ENCODE assay signal across 8 cellular contexts in the genomic region with DNA sequence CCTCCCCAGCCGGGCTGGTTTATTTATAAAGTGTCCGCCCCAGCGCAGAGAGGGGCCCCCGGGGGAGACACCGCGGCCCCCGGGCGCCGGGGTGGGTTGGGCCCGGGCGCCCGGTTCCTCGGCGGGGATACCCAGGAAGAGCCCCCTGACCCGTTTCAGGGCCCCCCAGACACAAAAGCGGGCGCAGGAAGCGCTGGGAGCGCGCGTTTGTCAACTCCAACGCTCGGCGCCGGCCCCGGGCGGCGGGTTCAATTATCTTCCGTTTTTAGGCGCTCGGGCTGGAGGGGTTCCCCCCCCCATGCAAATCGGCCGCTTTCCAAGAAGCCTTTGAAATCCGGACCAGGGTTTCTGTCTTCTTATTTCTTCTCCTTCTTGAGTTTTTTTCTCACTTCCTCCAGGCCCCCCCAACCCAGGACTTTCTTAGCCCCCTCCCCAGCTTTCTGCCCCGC. TPM values are rescaled to one million over a fixed set of nuclear protein-coding genes. Genes with fewer than 3 reads are reported as not detected.
DNase-seq lines count a peak whose midpoint lies in the region; ATAC-seq and FAIRE-seq lines count a peak whose summit lies in the region.

No MANE protein-coding gene starts in this region.

- no peak for ATAC-seq in HG03439 (IDR thresholded peaks at IDR 0.05; ENCODE audit: unreplicated experiment)

- no peak for FAIRE-seq in RCC 7860 (lab: Jason Lieb, UNC)

- peak overlapping the region; percentile 86 to 98 (median 95) for H3K4me3 Mint-ChIP-seq in IgD-negative memory B cell

- H3K4me1 Mint-ChIP-seq in IgD-negative memory B cell = peaks cover 4 to 8% (median 5%) of the 10 kb centered on the region in 3 donors

- no peaks in the 10 kb centered on the region for H3K27me3 Mint-ChIP-seq in IgD-negative memory B cell

- peaks cover 2% of the 10 kb centered on the region for H3K36me3 Mint-ChIP-seq in IgD-negative memory B cell

- DNase-seq in D341Med (ENCODE audit: low spot score) (peak; percentile 64), glomerular visceral epithelial cell (ENCODE audit: extremely low spot score) (peak; percentile 37), pons (ENCODE audit: low spot score) (peak; percentile 32), NCI-H345 treated with DMSO at 0.1 percent for 48 hours (lab: John Stamatoyannopoulos, UW; ENCODE audit: unreplicated experiment) (no peak), RCC 7860 (ENCODE audit: low spot score) (no peak)
- DNase-seq in activated CD8-positive, alpha-beta memory T cell treated with anti-CD3 and anti-CD28 coated beads for 24 hours = peak; percentile 72

- peak overlapping the region; percentile 87 to 95 (median 93) for H3K27ac Mint-ChIP-seq in IgD-negative memory B cell

- H3K9me3 Mint-ChIP-seq in IgD-negative memory B cell = no peaks in the 10 kb centered on the region

RNA-seq across cellular contexts. Expression of gene ARID3A, which starts 0.8 kb away (rescaled TPM):
- 4.2 TPM for polyA plus RNA-seq in IgD-negative memory B cell

RNA-seq across cellular contexts. Expression of gene KISS1R, which starts 9.5 kb away (rescaled TPM):
- polyA plus RNA-seq in IgD-negative memory B cell = 3.9 TPM

RNA-seq across cellular contexts. Expression of gene R3HDM4, which starts 13.6 kb away (rescaled TPM):
- polyA plus RNA-seq in IgD-negative memory B cell = 322 TPM

RNA-seq across cellular contexts. Expression of gene RNU6-9, which starts 33.3 kb away (rescaled TPM):
- not detected for polyA plus RNA-seq in IgD-negative memory B cell

RNA-seq across cellular contexts. Expression of gene MED16, which starts 33.6 kb away (rescaled TPM):
- polyA plus RNA-seq in IgD-negative memory B cell = 138 TPM

Comparison
In these comparisons a context has a peak if more than half of its experiments do, and no peak if none do; other contexts are left out.
1. DNase-seq: peak in D341Med (single experiment), activated CD8-positive, alpha-beta memory T cell treated with anti-CD3 and anti-CD28 coated beads for 24 hours (single experiment), glomerular visceral epithelial cell (single experiment) and pons (single experiment); none in NCI-H345 treated with DMSO at 0.1 percent for 48 hours (single experiment) and RCC 7860 (single experiment).